9 cellular contexts compared by ENCODE assay signal in genomic region chr1:19877821-19878636, GRCh38. TPM values are rescaled to one million over a fixed set of nuclear protein-coding genes. Genes with fewer than 3 reads are reported as not detected.
A peak's percentile ranks its signal among the peaks of the same experiment; 100 is the strongest.
DNase-seq lines count a peak whose midpoint lies in the region; FAIRE-seq and TF ChIP-seq lines count a peak whose summit lies in the region.
"Had no signal": no experiment of that assay in that cellular context is flagged by ENCODE, and none has a peak within 500 bp of the region (broad histone marks: within the 10 kb centered on the region; RNA-seq: fewer than 3 reads in every experiment).

No MANE protein-coding gene starts in this region.

- CTCF ChIA-PET in HEK293 (lab: Yijun Ruan, JAX), result interaction anchor here (0.5 kb wide), 2 partner anchors 176 to 658 kb away, joined by 3 read pairs; no protein-coding TSS in a partner anchor

- POLR2A ChIA-PET in HEK293 (lab: Yijun Ruan, JAX), result no interaction called here

- H3K27ac ChIP-seq in HEK293 (ENCODE audit: extremely low read depth, low read depth, low read length) (no peak overlapping the region), epithelial cell of prostate (peak overlapping the region; percentile 59), small intestine (ENCODE audit: low read depth in 1 of 2, low read length in 1 of 2) (peak overlapping the region; percentile 79 to 82)

- H3K4me3 ChIP-seq in HEK293 (ENCODE audit: low read depth, low read length) (no peak overlapping the region), small intestine (ENCODE audit: low read depth in 1 of 2, low read length in 2 of 2) (no peak overlapping the region)

- H3K36me3 ChIP-seq in HEK293 (ENCODE audit: control insufficient read depth in 2 of 2, insufficient read depth in 1 of 2, low read length in 2 of 2), result no peaks in the 10 kb centered on the region
- H3K36me3 ChIP-seq in small intestine (ENCODE audit: control insufficient read depth in 2 of 2, insufficient read depth in 2 of 2, low read length in 2 of 2), result no peaks in the 10 kb centered on the region

- peak; percentile 26 for DNase-seq in NCI-H69 (lab: John Stamatoyannopoulos, UW)
- peak; percentile 79 for DNase-seq in epithelial cell of prostate (ENCODE audit: low read depth, low spot score)
- DNase-seq in small intestine, result peak; percentile 90
- DNase-seq in stimulated activated CD4-positive, alpha-beta T cell treated with anti-CD3 and anti-CD28 coated beads, Interleukin-2, amount 100 ng/mL, for 48 hours, result no peak
- DNase-seq in Ammon's horn (ENCODE audit: low spot score), result no peak
- no peak for DNase-seq in T-helper 1 cell
- DNase-seq: posterior cingulate gyrus had no signal

- no peak for FAIRE-seq in small intestine (lab: Jason Lieb, UNC)

- H3K4me1 ChIP-seq in HEK293 (ENCODE audit: control insufficient read depth, insufficient read depth, low read length) (no peaks in the 10 kb centered on the region), small intestine (ENCODE audit: control insufficient read depth in 2 of 2, insufficient read depth in 1 of 2, low read depth in 1 of 2, low read length in 1 of 2) (peaks cover 0 to 1% of the 10 kb centered on the region in 2 donors)

- TF ChIP-seq CTCF in HEK293 (tag by site-specific recombination; IDR thresholded peaks at IDR 0.05), result no peak

- H3K9me3 ChIP-seq in HEK293 (ENCODE audit: control insufficient read depth, insufficient read depth, low read depth, low read length) (no peaks in the 10 kb centered on the region), small intestine (ENCODE audit: control insufficient read depth, low read depth) (no peaks in the 10 kb centered on the region)

- H3K27me3 ChIP-seq in small intestine (ENCODE audit: control insufficient read depth in 2 of 2, insufficient read depth in 2 of 2, low read length in 2 of 2), result peaks cover 0 to 2% of the 10 kb centered on the region in 2 donors

- 63 to 74% (median 71%) methylated on average over 19 of the region's 19 CpGs for WGBS in small intestine, 3 donors

TF ChIP-seq in HEK293, 187 proteins besides CTCF, POLR2A, EP300 and RAD21:
- TF ChIP-seq ZBTB44 (tag by site-specific recombination; IDR thresholded peaks at IDR 0.05), result peak; percentile 11; the same call in 1 of the 2 replicates
- no peak for TF ChIP-seq ZNF157 (tag by site-specific recombination; IDR thresholded peaks at IDR 0.05)
- 0 out of 2 replicates have a peak, but pooled peaks have one; percentile 13 for TF ChIP-seq SCRT1 (tag by site-specific recombination; IDR thresholded peaks at IDR 0.05; ENCODE audit: borderline replicate concordance)
TF ChIP-seq in HEK293: peak in this region for 2.

RNA-seq across cellular contexts. Expression of gene OTUD3, which starts 4.2 kb away (rescaled TPM):
- polyA plus RNA-seq in small intestine, result 1 to 10 TPM; 2.2 to 3.4 (median 2.7) TPM

RNA-seq across cellular contexts. Expression of gene PLA2G2E, which starts 45.4 kb away (rescaled TPM):
- polyA plus RNA-seq in small intestine, result not detected
- polyA plus RNA-seq: adipose tissue had no signal

Comparison
In these comparisons a context has a peak if more than half of its experiments do, and no peak if none do; other contexts are left out.
1. DNase-seq: peak in NCI-H69 (single experiment), epithelial cell of prostate (single experiment) and small intestine (single experiment); none in stimulated activated CD4-positive, alpha-beta T cell treated with anti-CD3 and anti-CD28 coated beads, Interleukin-2, amount 100 ng/mL, for 48 hours (0 of 2), Ammon's horn (single experiment) and T-helper 1 cell (0 of 5).